ENCODE assay signal across 1 cellular context in the genomic region with DNA sequence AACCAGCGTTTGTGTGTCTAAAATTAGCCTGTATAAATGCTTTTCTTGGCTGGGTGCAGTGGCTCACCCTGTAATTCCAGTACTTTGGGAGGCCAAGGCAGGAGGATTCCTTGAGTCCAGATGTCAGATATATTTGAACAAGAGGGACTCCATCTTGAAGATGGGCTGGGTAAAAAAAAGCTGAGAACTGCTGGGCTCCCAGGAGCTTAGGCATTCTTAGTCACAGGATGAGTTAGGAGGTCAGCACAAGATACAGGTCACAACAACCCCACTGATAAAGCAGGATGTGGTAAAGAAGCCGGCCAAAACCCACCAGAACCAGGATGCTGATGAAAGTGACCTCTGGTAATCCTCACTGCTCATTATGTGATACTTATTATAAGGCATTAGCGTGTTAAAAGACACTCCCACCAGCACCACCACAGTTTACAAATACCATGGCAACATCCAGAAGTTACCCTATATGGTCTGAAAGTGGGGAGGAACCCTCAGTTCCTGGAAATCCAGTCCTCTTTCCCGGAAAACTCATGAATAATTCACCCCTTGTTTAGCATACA.
TF ChIP-seq lines count a peak whose summit lies in the region.

No MANE protein-coding gene starts in this region.

TF ChIP-seq in GM12878, 131 proteins besides CTCF, POLR2A, EP300 and RAD21 (continued from another document):
- TF ChIP-seq, protein P1, sequence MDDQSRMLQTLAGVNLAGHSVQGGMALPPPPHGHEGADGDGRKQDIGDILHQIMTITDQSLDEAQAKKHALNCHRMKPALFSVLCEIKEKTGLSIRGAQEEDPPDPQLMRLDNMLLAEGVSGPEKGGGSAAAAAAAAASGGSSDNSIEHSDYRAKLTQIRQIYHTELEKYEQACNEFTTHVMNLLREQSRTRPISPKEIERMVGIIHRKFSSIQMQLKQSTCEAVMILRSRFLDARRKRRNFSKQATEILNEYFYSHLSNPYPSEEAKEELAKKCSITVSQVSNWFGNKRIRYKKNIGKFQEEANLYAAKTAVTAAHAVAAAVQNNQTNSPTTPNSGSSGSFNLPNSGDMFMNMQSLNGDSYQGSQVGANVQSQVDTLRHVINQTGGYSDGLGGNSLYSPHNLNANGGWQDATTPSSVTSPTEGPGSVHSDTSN (IDR thresholded peaks at IDR 0.05; ENCODE audit: insufficient replicate concordance, low read depth, low read length) = no peak
- TF ChIP-seq POLR2AphosphoS2 (IDR thresholded peaks at IDR 0.05; ENCODE audit: low read depth, low read length) = no peak
- TF ChIP-seq MEF2B (IDR thresholded peaks at IDR 0.05; ENCODE audit: partially characterized antibody, poor library complexity, severe bottlenecking) = peak; percentile 58
- TF ChIP-seq SPI1 (IDR thresholded peaks at IDR 0.05; ENCODE audit: borderline replicate concordance, insufficient read depth, low read depth, low read length) = no peak
- TF ChIP-seq SMAD1 (IDR thresholded peaks at IDR 0.05; ENCODE audit: low read depth, partially characterized antibody) = no peak
- TF ChIP-seq HDAC2 (IDR thresholded peaks at IDR 0.05) = no peak
- no peak for TF ChIP-seq FOXK2 (IDR thresholded peaks at IDR 0.05)
- TF ChIP-seq DPF2 (IDR thresholded peaks at IDR 0.05) = peak; percentile 35; the same call in 1 of the 2 replicates
- TF ChIP-seq, protein P2, sequence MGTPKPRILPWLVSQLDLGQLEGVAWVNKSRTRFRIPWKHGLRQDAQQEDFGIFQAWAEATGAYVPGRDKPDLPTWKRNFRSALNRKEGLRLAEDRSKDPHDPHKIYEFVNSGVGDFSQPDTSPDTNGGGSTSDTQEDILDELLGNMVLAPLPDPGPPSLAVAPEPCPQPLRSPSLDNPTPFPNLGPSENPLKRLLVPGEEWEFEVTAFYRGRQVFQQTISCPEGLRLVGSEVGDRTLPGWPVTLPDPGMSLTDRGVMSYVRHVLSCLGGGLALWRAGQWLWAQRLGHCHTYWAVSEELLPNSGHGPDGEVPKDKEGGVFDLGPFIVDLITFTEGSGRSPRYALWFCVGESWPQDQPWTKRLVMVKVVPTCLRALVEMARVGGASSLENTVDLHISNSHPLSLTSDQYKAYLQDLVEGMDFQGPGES (IDR thresholded peaks at IDR 0.05) = no peak
- TF ChIP-seq BMI1 (IDR thresholded peaks at IDR 0.05; ENCODE audit: borderline replicate concordance) = no peak
